8 cellular contexts compared by ENCODE assay signal in the genomic region with DNA sequence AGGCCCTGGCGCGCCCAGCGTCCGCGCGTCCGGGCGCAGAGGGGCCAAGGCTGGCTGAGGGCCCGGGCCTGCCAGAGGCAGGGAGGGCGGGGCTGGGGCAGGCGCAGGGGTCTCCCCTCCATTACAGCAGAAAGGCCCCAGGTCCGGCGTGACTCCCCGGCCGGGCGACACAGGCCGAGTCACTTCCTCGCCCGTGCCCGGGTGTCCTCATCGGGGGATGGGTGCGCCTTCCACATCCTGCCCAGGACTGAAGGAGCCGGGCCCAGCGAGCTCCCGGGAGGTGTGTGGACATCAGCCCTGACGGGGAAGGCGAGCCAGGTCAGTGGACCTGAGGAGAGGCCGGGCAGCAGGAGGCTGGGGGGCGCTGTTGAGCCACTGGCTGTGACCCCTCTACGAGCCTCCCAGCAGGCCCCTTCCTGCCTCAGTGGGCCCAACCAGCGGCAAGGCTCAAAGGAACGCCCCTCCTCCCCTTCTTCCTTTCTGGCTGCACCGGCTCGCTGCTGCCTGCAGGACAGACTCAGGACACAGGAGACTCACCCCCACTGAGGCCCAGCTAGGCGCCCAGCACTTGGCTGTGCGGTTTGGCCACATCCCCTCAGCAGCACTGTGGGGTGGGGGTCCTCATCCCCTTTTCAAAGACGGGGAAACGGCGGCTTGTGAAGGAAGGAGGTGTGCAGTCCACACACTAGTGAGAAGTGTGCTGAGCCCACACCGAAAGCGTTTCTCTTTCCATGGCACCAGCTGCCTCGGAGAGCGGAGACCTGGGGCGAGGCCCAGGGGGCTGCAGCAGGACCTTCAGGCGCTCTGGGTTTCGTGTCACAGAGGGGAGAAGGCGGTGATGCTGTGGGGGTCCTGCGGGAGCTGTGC. TPM values are rescaled to one million over a fixed set of nuclear protein-coding genes. Genes with fewer than 3 reads are reported as not detected.
DNase-seq lines count a peak whose midpoint lies in the region; ATAC-seq and TF ChIP-seq lines count a peak whose summit lies in the region.

No MANE protein-coding gene starts in this region.

- no peak overlapping the region for H3K4me3 ChIP-seq in cardiac muscle cell
- peak overlapping the region; percentile 69 for H3K4me3 ChIP-seq in rectal smooth muscle tissue (ENCODE audit: low read length)

- H3K36me3 ChIP-seq in cardiac muscle cell (no peaks in the 10 kb centered on the region), rectal smooth muscle tissue (ENCODE audit: control insufficient read depth, insufficient read depth, low read length) (no peaks in the 10 kb centered on the region)

- TF ChIP-seq CTCF in GM10248 (IDR thresholded peaks at IDR 0.05; ENCODE audit: control extremely low read depth, extremely low read depth, low read depth, missing control alignments) (peak; percentile 49), cardiac muscle cell (IDR thresholded peaks at IDR 0.05; ENCODE audit: low read depth, low read length) (peak; percentile 49)

- DNase-seq in GM10248 (ENCODE audit: extremely low spot score) (no peak), RKO (ENCODE audit: low spot score) (peak; percentile 36), cardiac muscle cell (ENCODE audit: low read depth in 1 of 2, low spot score in 1 of 2) (peak in 1 of 2 donors; percentile 52), HUDEP-2 (lab: John Stamatoyannopoulos, UW; ENCODE audit: unreplicated experiment in 76 of 76) (no peak), T-helper 2 cell (no peak), GDM1 (lab: John Stamatoyannopoulos, UW) (no peak)

- H3K27me3 ChIP-seq in cardiac muscle cell = peaks cover 56% of the 10 kb centered on the region
- peaks cover 1% of the 10 kb centered on the region for H3K27me3 ChIP-seq in rectal smooth muscle tissue (ENCODE audit: control insufficient read depth, insufficient read depth, low read length)

- CTCF ChIA-PET in GM10248 (lab: Yijun Ruan, JAX) = interaction anchor here (0.8 to 4.6 kb wide), 4 partner anchors 13 to 154 kb away, joined by 3 to 41 read pairs (median 8); no protein-coding TSS in a partner anchor

- no peaks in the 10 kb centered on the region for H3K4me1 ChIP-seq in cardiac muscle cell (ENCODE audit: low read depth)
- H3K4me1 ChIP-seq in rectal smooth muscle tissue (ENCODE audit: control insufficient read depth, insufficient read depth, low read length) = peaks cover 3% of the 10 kb centered on the region

- no peaks in the 10 kb centered on the region for H3K9me3 ChIP-seq in cardiac muscle cell (ENCODE audit: low read depth)

- no peak overlapping the region for H3K9ac ChIP-seq in rectal smooth muscle tissue (ENCODE audit: low read length)

- POLR2A ChIA-PET in GM10248 (lab: Yijun Ruan, JAX) = no interaction called here

- ATAC-seq in GM21619 (IDR thresholded peaks at IDR 0.05; ENCODE audit: unreplicated experiment) = no peak

- H3K27ac ChIP-seq in cardiac muscle cell = no peak overlapping the region
- H3K27ac ChIP-seq in rectal smooth muscle tissue (ENCODE audit: low read depth, low read length) = peak overlapping the region; percentile 76

RNA-seq across cellular contexts. Expression of a gene that starts 0.6 kb away (rescaled TPM):
- total RNA-seq in cardiac muscle cell = 0.99 and 1.2 TPM in 2 replicates
- polyA plus RNA-seq in cardiac muscle cell = 0.32 and 1.4 TPM in 2 replicates

RNA-seq across cellular contexts. Expression of a gene that starts 29.3 kb away (rescaled TPM):
- 1.7 and 5.5 TPM in 2 replicates for total RNA-seq in cardiac muscle cell
- 2.7 and 6.3 TPM in 2 replicates for polyA plus RNA-seq in cardiac muscle cell

RNA-seq across cellular contexts. Expression of a gene that starts 39.9 kb away (rescaled TPM):
- total RNA-seq in cardiac muscle cell = not detected in 2 replicates
- polyA plus RNA-seq in cardiac muscle cell = not detected in 2 replicates
